Comparison of ENCODE assay signal across 7 cellular contexts in genomic region chr17:60757437-60757836, GRCh38.
"Had no signal": no experiment of that assay in that cellular context is flagged by ENCODE, and none has a peak within 500 bp of the region (broad histone marks: within the 10 kb centered on the region; RNA-seq: fewer than 3 reads in every experiment).

No MANE protein-coding gene starts in this region.

- H3K27ac ChIP-seq: HL-60, KMS-11 had no signal

- H3K4me2 ChIP-seq: KMS-11 had no signal

- H3K4me3 ChIP-seq: K562 had no signal

- H3K9ac ChIP-seq: KMS-11 had no signal

- ATAC-seq: K562 had no signal

- DNase-seq: IMR-90, KBM-7, KG1 had no signal

- FAIRE-seq: HTR-8/SVneo, K562 had no signal
